In the genomic region with DNA sequence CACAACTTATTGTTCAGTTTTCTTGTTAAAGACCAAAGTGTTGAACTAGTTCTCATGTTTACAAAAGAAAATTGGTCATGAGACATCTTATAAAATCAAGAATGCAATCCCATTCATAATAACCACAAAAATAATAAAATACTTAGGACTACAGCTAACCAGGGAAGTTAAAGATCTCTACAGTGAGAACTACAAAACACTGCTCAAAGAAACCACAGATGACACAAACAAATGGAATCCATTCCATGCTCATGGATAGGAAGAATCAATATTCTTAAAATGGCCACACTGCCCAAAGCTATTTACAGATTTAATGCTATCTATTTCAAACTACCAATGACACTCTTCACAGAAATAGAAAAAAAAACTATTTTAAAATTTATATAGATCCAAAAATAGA, we compare ENCODE assay signal across 29 cellular contexts.
"Had no signal": no experiment of that assay in that cellular context is flagged by ENCODE, and none has a peak within 500 bp of the region (broad histone marks: within the 10 kb centered on the region; RNA-seq: fewer than 3 reads in every experiment).

No MANE protein-coding gene starts in this region.

- H3K4me1 ChIP-seq: esophagus squamous epithelium, heart right ventricle, parathyroid adenoma, right lobe of liver, tibial artery had no signal

- H3K36me3 Mint-ChIP-seq: naive B cell, type B pancreatic cell had no signal

- H3K4me2 ChIP-seq: smooth muscle cell had no signal

- FAIRE-seq: keratinocyte had no signal

- H3K9me3 ChIP-seq: neutrophil, right lobe of liver had no signal

- H3K27me3 ChIP-seq: esophagus squamous epithelium, heart right ventricle, neutrophil, right lobe of liver, tibial artery had no signal

- H3K79me2 ChIP-seq: parathyroid adenoma had no signal

- H3K4me1 Mint-ChIP-seq: naive B cell; neural crest cell; stimulated activated naive CD8-positive, alpha-beta T cell treated with anti-CD3 and anti-CD28 coated beads, Interleukin-15, amount 100 ng/mL, for 72 hours had no signal

- DNase-seq: cortex of kidney; effector memory CD8-positive, alpha-beta T cell; erythroblast; esophagus squamous epithelium; foreskin melanocyte; glutamatergic neuron; heart right ventricle; hippocampal formation; mesenchymal stem cell; mucosa of descending colon; naive B cell; right lobe of liver; stimulated activated CD4-positive, alpha-beta T cell treated with anti-CD3 and anti-CD28 coated beads, Interleukin-12 subunit alpha, Interleukin-12 subunit beta, amount 100 ng/mL, for 4 hours; stimulated activated CD4-positive, alpha-beta T cell treated with anti-CD3 and anti-CD28 coated beads, Interleukin-1b, Interleukin-23, amount 100 ng/mL, for 48 hours; stimulated activated CD4-positive, alpha-beta T cell treated with anti-CD3 and anti-CD28 coated beads, Interleukin-4, amount 100 ng/mL, for 1 hour; stimulated activated CD8-positive, alpha-beta memory T cell treated with anti-CD3 and anti-CD28 coated beads, Interleukin-4, amount 100 ng/mL, for 48 hours; stimulated activated naive CD4-positive, alpha-beta T cell; stimulated activated naive CD8-positive, alpha-beta T cell treated with anti-CD3 and anti-CD28 coated beads, Interleukin-15, amount 100 ng/mL, for 72 hours; tibial artery had no signal

- H3K9ac ChIP-seq: parathyroid adenoma had no signal

- H2AFZ ChIP-seq: parathyroid adenoma had no signal

- H3K36me3 ChIP-seq: esophagus squamous epithelium, heart right ventricle, neutrophil, right lobe of liver, tibial artery had no signal

- H3K27ac ChIP-seq: esophagus squamous epithelium, heart right ventricle, neutrophil, parathyroid adenoma, right lobe of liver, tibial artery had no signal

- H3K27me3 Mint-ChIP-seq: effector memory CD8-positive, alpha-beta T cell; naive B cell; natural killer cell treated with Interleukin-12 subunit alpha and Interleukin-12 subunit beta and Interleukin-15 and Interleukin-18, amount 100 ng/mL, for 72 hours; progenitor cell of endocrine pancreas; stimulated activated naive CD8-positive, alpha-beta T cell treated with anti-CD3 and anti-CD28 coated beads, Interleukin-15, amount 100 ng/mL, for 72 hours had no signal

- H3K4me3 ChIP-seq: esophagus squamous epithelium, heart right ventricle, lung, mucosa of descending colon, right lobe of liver, smooth muscle cell, tibial artery had no signal

- ATAC-seq: effector memory CD8-positive, alpha-beta T cell; heart right ventricle; mucosa of descending colon; natural killer cell treated with Interleukin-12 subunit alpha and Interleukin-12 subunit beta and Interleukin-15 and Interleukin-18, amount 100 ng/mL, for 72 hours; right lobe of liver; stimulated activated naive CD8-positive, alpha-beta T cell treated with anti-CD3 and anti-CD28 coated beads, Interleukin-15, amount 100 ng/mL, for 72 hours had no signal

- H3K4me3 Mint-ChIP-seq: effector memory CD8-positive, alpha-beta T cell; mesothelial cell of epicardium; naive B cell; natural killer cell treated with Interleukin-12 subunit alpha and Interleukin-12 subunit beta and Interleukin-15 and Interleukin-18, amount 100 ng/mL, for 72 hours; neural crest cell; stimulated activated naive CD8-positive, alpha-beta T cell treated with anti-CD3 and anti-CD28 coated beads, Interleukin-15, amount 100 ng/mL, for 72 hours; type B pancreatic cell had no signal

- H3K27ac Mint-ChIP-seq: effector memory CD8-positive, alpha-beta T cell; mesothelial cell of epicardium; naive B cell; natural killer cell treated with Interleukin-12 subunit alpha and Interleukin-12 subunit beta and Interleukin-15 and Interleukin-18, amount 100 ng/mL, for 72 hours; progenitor cell of endocrine pancreas; stimulated activated naive CD8-positive, alpha-beta T cell treated with anti-CD3 and anti-CD28 coated beads, Interleukin-15, amount 100 ng/mL, for 72 hours; type B pancreatic cell had no signal
